In genomic region chr11:8332196-8332595, GRCh38 we compare ENCODE assay signal across 20 cellular contexts.
DNase-seq lines count a peak whose midpoint lies in the region; ATAC-seq and TF ChIP-seq lines count a peak whose summit lies in the region.
"Had no signal": no experiment of that assay in that cellular context is flagged by ENCODE, and none has a peak within 500 bp of the region (broad histone marks: within the 10 kb centered on the region; RNA-seq: fewer than 3 reads in every experiment).

No MANE protein-coding gene starts in this region.

- H3K4me3 ChIP-seq in NB4 (ENCODE audit: low read depth, low read length) (no peak overlapping the region), thyroid gland (replicated peaks in 1 of 3) (no peak overlapping the region), MG63 (no peak overlapping the region)
- H3K4me3 ChIP-seq: spleen, vagina had no signal

- H3K9me3 ChIP-seq in thyroid gland (no peaks in the 10 kb centered on the region), MG63 (no peaks in the 10 kb centered on the region)
- H3K9me3 ChIP-seq: spleen, vagina had no signal

- TF ChIP-seq CTCF in NB4 (IDR thresholded peaks at IDR 0.05; ENCODE audit: low read depth, low read length) = no peak
- no peak for TF ChIP-seq CTCF in thyroid gland (IDR thresholded peaks at IDR 0.05)

- peaks cover 8% of the 10 kb centered on the region for H3K27me3 Mint-ChIP-seq in dendritic cell treated with granulocyte-macrophage colony-stimulating factor and Interleukin-4, amounts not matched to agents 40 ng/mL and 50 ng/mL, for 4 days
- H3K27me3 Mint-ChIP-seq: activated CD4-positive, alpha-beta T cell treated with anti-CD3 and anti-CD28 coated beads, Interleukin-2, amount 10 ng/mL, durations not matched to agents 24 days and 14 days; stimulated activated naive CD8-positive, alpha-beta T cell treated with anti-CD3 and anti-CD28 coated beads, Interleukin-15, Interleukin-2, amounts not matched to agents 100 ng/mL and 50 ng/mL, for 24 hours had no signal

- H3K4me1 ChIP-seq in thyroid gland = peaks cover 0 to 19% of the 10 kb centered on the region in 2 donors
- H3K4me1 ChIP-seq: vagina had no signal

- intact Hi-C loops in dendritic cell treated with granulocyte-macrophage colony-stimulating factor and Interleukin-4, amounts not matched to agents 40 ng/mL and 50 ng/mL, for 4 days (cut with micrococcal nuclease) = no loop called here
- intact Hi-C loops in thyroid gland (cut with DNase I) = no loop called here

- TF ChIP-seq POLR2A in NB4 (IDR thresholded peaks at IDR 0.05; ENCODE audit: extremely low read depth, insufficient read length) (no peak), thyroid gland (IDR thresholded peaks at IDR 0.05) (no peak)

- H3K27me3 ChIP-seq in thyroid gland (no peaks in the 10 kb centered on the region), MG63 (no peaks in the 10 kb centered on the region)
- H3K27me3 ChIP-seq: vagina had no signal

- no peak overlapping the region for H3K27ac ChIP-seq in thyroid gland
- H3K27ac ChIP-seq: vagina had no signal

- no peaks in the 10 kb centered on the region for H3K36me3 ChIP-seq in thyroid gland
- no peaks in the 10 kb centered on the region for H3K36me3 ChIP-seq in MG63
- H3K36me3 ChIP-seq: spleen, vagina had no signal

- H3K9me3 Mint-ChIP-seq in dendritic cell treated with granulocyte-macrophage colony-stimulating factor and Interleukin-4, amounts not matched to agents 40 ng/mL and 50 ng/mL, for 4 days = no peaks in the 10 kb centered on the region
- H3K9me3 Mint-ChIP-seq: activated CD4-positive, alpha-beta T cell treated with anti-CD3 and anti-CD28 coated beads, Interleukin-2, amount 10 ng/mL, durations not matched to agents 24 days and 14 days; stimulated activated naive CD8-positive, alpha-beta T cell treated with anti-CD3 and anti-CD28 coated beads, Interleukin-15, Interleukin-2, amounts not matched to agents 100 ng/mL and 50 ng/mL, for 24 hours had no signal

- WGBS in thyroid gland, 2 donors = 90 to 95% methylated on average over 4 of the region's 4 CpGs

- peak overlapping the region; percentile 60 for H3K27ac Mint-ChIP-seq in dendritic cell treated with granulocyte-macrophage colony-stimulating factor and Interleukin-4, amounts not matched to agents 40 ng/mL and 50 ng/mL, for 4 days
- H3K27ac Mint-ChIP-seq: activated CD4-positive, alpha-beta T cell treated with anti-CD3 and anti-CD28 coated beads, Interleukin-2, amount 10 ng/mL, durations not matched to agents 24 days and 14 days; activated naive CD8-positive, alpha-beta T cell; progenitor cell of endocrine pancreas; stimulated activated naive CD8-positive, alpha-beta T cell treated with anti-CD3 and anti-CD28 coated beads, Interleukin-15, Interleukin-2, amounts not matched to agents 100 ng/mL and 50 ng/mL, for 24 hours had no signal

- ATAC-seq in GM21576 (IDR thresholded peaks at IDR 0.05; ENCODE audit: unreplicated experiment) = peak; percentile 34
- no peak for ATAC-seq in activated CD4-positive, CD25-positive, alpha-beta regulatory T cell treated with anti-CD3 and anti-CD28 coated beads, Interleukin-2, amount 50 U/mL, for 24 hours

- DNase-seq in Ammon's horn (ENCODE audit: low spot score) = peak; percentile 58
- DNase-seq in NB4 (ENCODE audit: low read depth) = peak; percentile 71
- DNase-seq in thyroid gland = no peak
- no peak for DNase-seq in NCI-H187 treated with DMSO at 0.1 percent for 48 hours (lab: John Stamatoyannopoulos, UW)
- DNase-seq in MG63 = no peak
- DNase-seq: ACHN; activated CD4-positive, alpha-beta T cell treated with anti-CD3 and anti-CD28 coated beads, Interleukin-2, amount 10 ng/mL, durations not matched to agents 24 days and 14 days; activated T-cell treated with anti-CD3 and anti-CD28 coated beads, Interleukin-2, amount 50 U/mL, for 48 hours; left cardiac atrium; NCI-H2029 treated with DMSO at 0.1 percent for 48 hours; NCI-H69; spleen; T-helper 2 cell had no signal

- H3K4me1 Mint-ChIP-seq in dendritic cell treated with granulocyte-macrophage colony-stimulating factor and Interleukin-4, amounts not matched to agents 40 ng/mL and 50 ng/mL, for 4 days (ENCODE audit: low read depth) = peaks cover 63% of the 10 kb centered on the region

- no peak overlapping the region for H3K4me3 Mint-ChIP-seq in dendritic cell treated with granulocyte-macrophage colony-stimulating factor and Interleukin-4, amounts not matched to agents 40 ng/mL and 50 ng/mL, for 4 days
- H3K4me3 Mint-ChIP-seq: activated CD4-positive, alpha-beta T cell treated with anti-CD3 and anti-CD28 coated beads, Interleukin-2, amount 10 ng/mL, durations not matched to agents 24 days and 14 days; activated naive CD8-positive, alpha-beta T cell; stimulated activated naive CD8-positive, alpha-beta T cell treated with anti-CD3 and anti-CD28 coated beads, Interleukin-15, Interleukin-2, amounts not matched to agents 100 ng/mL and 50 ng/mL, for 24 hours had no signal

- H3K36me3 Mint-ChIP-seq in dendritic cell treated with granulocyte-macrophage colony-stimulating factor and Interleukin-4, amounts not matched to agents 40 ng/mL and 50 ng/mL, for 4 days (ENCODE audit: low read depth) = no peaks in the 10 kb centered on the region
- H3K36me3 Mint-ChIP-seq: activated naive CD8-positive, alpha-beta T cell had no signal

Comparison
In these comparisons a context has a peak if more than half of its experiments do, and no peak if none do; other contexts are left out.
1. DNase-seq: peak in Ammon's horn (single experiment) and NB4 (single experiment); none in thyroid gland (0 of 2), NCI-H187 treated with DMSO at 0.1 percent for 48 hours (single experiment) and MG63 (single experiment).